Comparison of ENCODE assay signal across 12 cellular contexts in the genomic region with DNA sequence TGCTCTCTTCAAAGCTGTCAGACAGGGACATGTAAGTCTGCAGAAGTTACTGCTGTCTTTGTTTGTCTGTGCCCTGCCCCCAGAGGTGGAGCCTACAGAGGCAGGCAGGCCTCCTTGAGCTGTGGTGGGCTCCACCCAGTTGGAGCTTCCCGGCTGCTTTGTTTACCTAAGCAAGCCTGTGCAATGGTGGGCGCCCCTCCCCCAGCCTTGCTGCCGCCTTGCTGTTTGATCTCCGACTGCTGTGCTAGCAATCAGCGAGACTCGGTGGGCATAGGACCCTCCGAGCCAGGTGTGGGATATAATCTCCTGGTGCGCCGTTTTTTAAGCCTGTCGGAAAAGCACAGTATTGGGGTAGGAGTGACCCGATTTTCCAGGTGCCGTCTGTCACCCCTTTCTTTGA. TPM values are rescaled to one million over a fixed set of nuclear protein-coding genes. Genes with fewer than 3 reads are reported as not detected.
"Had no signal": no experiment of that assay in that cellular context is flagged by ENCODE, and none has a peak within 500 bp of the region (broad histone marks: within the 10 kb centered on the region; RNA-seq: fewer than 3 reads in every experiment).

No MANE protein-coding gene starts in this region.

RNA-seq across cellular contexts. Expression of gene WFDC13, which starts 8.5 kb away (rescaled TPM):
- total RNA-seq: OCI-LY7, PC-3, PC-9, Peyer's patch, Right ventricle myocardium inferior, Right ventricle myocardium superior, RPMI7951, SJCRH30, SJSA1, SK-MEL-5, T-cell had no signal
- polyA plus RNA-seq: SK-N-SH had no signal

RNA-seq across cellular contexts. Expression of gene WFDC10B, which starts 11.5 kb away (rescaled TPM):
- total RNA-seq: OCI-LY7, PC-3, PC-9, Peyer's patch, Right ventricle myocardium inferior, Right ventricle myocardium superior, SJCRH30, SJSA1, SK-MEL-5, T-cell had no signal
- polyA plus RNA-seq: SK-N-SH had no signal

RNA-seq across cellular contexts. Expression of gene WFDC11, which starts 23.3 kb away (rescaled TPM):
- total RNA-seq: OCI-LY7, PC-3, PC-9, Peyer's patch, Right ventricle myocardium inferior, Right ventricle myocardium superior, RPMI7951, SJCRH30, SJSA1, SK-MEL-5, T-cell had no signal
- polyA plus RNA-seq: SK-N-SH had no signal

RNA-seq across cellular contexts. Expression of gene SPINT4, which starts 28.8 kb away (rescaled TPM):
- total RNA-seq: OCI-LY7, PC-3, PC-9, Peyer's patch, Right ventricle myocardium inferior, Right ventricle myocardium superior, RPMI7951, SJCRH30, SJSA1, SK-MEL-5, T-cell had no signal
- polyA plus RNA-seq: SK-N-SH had no signal
